ENCODE assay signal across 17 cellular contexts in genomic region chr10:3195706-3196105, GRCh38.
"Had no signal": no experiment of that assay in that cellular context is flagged by ENCODE, and none has a peak within 500 bp of the region (broad histone marks: within the 10 kb centered on the region; RNA-seq: fewer than 3 reads in every experiment).

No MANE protein-coding gene starts in this region.

- DNase-seq: cortex of kidney; dorsolateral prefrontal cortex; effector CD8-positive, alpha-beta T cell; foreskin melanocyte; heart right ventricle; hypothalamus; left ventricle myocardium inferior; lower lobe of right lung; midbrain; naive thymus-derived CD4-positive, alpha-beta T cell; nephron progenitor cell; stimulated activated CD4-positive, alpha-beta T cell treated with anti-CD3 and anti-CD28 coated beads, Interleukin-2, amount 100 ng/mL, for 48 hours; stimulated activated naive CD4-positive, alpha-beta T cell treated with Interleukin-2 at 50 U/mL for 16 hours had no signal

- H3K27ac ChIP-seq: dorsolateral prefrontal cortex, left ventricle myocardium inferior, lower lobe of right lung had no signal

- H3K4me2 ChIP-seq: smooth muscle cell had no signal

- H3K27ac Mint-ChIP-seq: memory B cell, nephron progenitor cell had no signal

- ATAC-seq: heart right ventricle; lower lobe of right lung; naive thymus-derived CD4-positive, alpha-beta T cell had no signal

- H3K4me3 Mint-ChIP-seq: memory B cell; naive thymus-derived CD4-positive, alpha-beta T cell; nephron progenitor cell; type B pancreatic cell had no signal

- H3K9me3 Mint-ChIP-seq: memory B cell; naive thymus-derived CD4-positive, alpha-beta T cell; nephron progenitor cell; type B pancreatic cell had no signal

- H3K9me3 ChIP-seq: heart right ventricle, left ventricle myocardium inferior, lower lobe of right lung had no signal

- H3K36me3 Mint-ChIP-seq: memory B cell; naive thymus-derived CD4-positive, alpha-beta T cell; type B pancreatic cell had no signal

- H3K36me3 ChIP-seq: heart right ventricle, left ventricle myocardium inferior, lower lobe of right lung had no signal

- FAIRE-seq: urothelium cell line had no signal

- H3K4me3 ChIP-seq: dorsolateral prefrontal cortex, heart right ventricle, left ventricle myocardium inferior, lower lobe of right lung, smooth muscle cell had no signal
